Comparison of ENCODE assay signal across 17 cellular contexts in genomic region chr1:73914994-73915393, GRCh38.
DNase-seq lines count a peak whose midpoint lies in the region; ATAC-seq, FAIRE-seq and TF ChIP-seq lines count a peak whose summit lies in the region.
"Had no signal": no experiment of that assay in that cellular context is flagged by ENCODE, and none has a peak within 500 bp of the region (broad histone marks: within the 10 kb centered on the region; RNA-seq: fewer than 3 reads in every experiment).

No MANE protein-coding gene starts in this region.

- H3K27me3 ChIP-seq in thyroid gland = no peaks in the 10 kb centered on the region

- WGBS in thyroid gland, 2 donors = 17 to 18% methylated on average over 2 of the region's 2 CpGs

- no peak overlapping the region for H3K27ac ChIP-seq in thyroid gland

- FAIRE-seq in RCC 7860 (lab: Jason Lieb, UNC) = peak; percentile 91
- FAIRE-seq: K562 had no signal

- H3K4me3 ChIP-seq in thyroid gland (replicated peaks in 1 of 3) = no peak overlapping the region
- H3K4me3 ChIP-seq: K562 had no signal

- H3K36me3 ChIP-seq in thyroid gland = no peaks in the 10 kb centered on the region

- no peaks in the 10 kb centered on the region for H3K9me3 ChIP-seq in thyroid gland
- H3K9me3 ChIP-seq: Caco-2, SK-N-SH had no signal

- TF ChIP-seq POLR2A in thyroid gland (IDR thresholded peaks at IDR 0.05) = no peak

- DNase-seq in RCC 7860 (ENCODE audit: low spot score) (peak; percentile 75), cerebellum (ENCODE audit: low spot score) (peak; percentile 52), midbrain (lab: John Stamatoyannopoulos, UW) (peak; percentile 1), thyroid gland (peak; percentile 29 to 57), NCI-H510A treated with DMSO at 0.1 percent for 48 hours (lab: John Stamatoyannopoulos, UW) (no peak)
- DNase-seq in stimulated activated CD8-positive, alpha-beta memory T cell treated with anti-CD3 and anti-CD28 coated beads, Interleukin-4, amount 100 ng/mL, for 48 hours = no peak
- DNase-seq: Caco-2, DMS53, MV-4-11, NCI-H2029, NCI-H2171 treated with DMSO at 0.1 percent for 48 hours, Right ventricle myocardium superior, SK-N-SH had no signal

- TF ChIP-seq CTCF in thyroid gland (IDR thresholded peaks at IDR 0.05) = no peak

- no peak for ATAC-seq in GM19351 (IDR thresholded peaks at IDR 0.05; ENCODE audit: unreplicated experiment)
- ATAC-seq: HCT116, K562, Panc1 had no signal

- intact Hi-C loops in thyroid gland (cut with DNase I) = no loop called here

- no peaks in the 10 kb centered on the region for H3K4me1 ChIP-seq in thyroid gland
- H3K4me1 ChIP-seq: Caco-2 had no signal

Comparison
In these comparisons a context has a peak if more than half of its experiments do, and no peak if none do; other contexts are left out.
1. DNase-seq: peak in RCC 7860 (single experiment), cerebellum (single experiment), midbrain (single experiment) and thyroid gland (2 of 2); none in stimulated activated CD8-positive, alpha-beta memory T cell treated with anti-CD3 and anti-CD28 coated beads, Interleukin-4, amount 100 ng/mL, for 48 hours (single experiment) and NCI-H510A treated with DMSO at 0.1 percent for 48 hours (single experiment).